ENCODE assay signal across 23 cellular contexts in genomic region chr11:11839718-11840117, GRCh38.
"Had no signal": no experiment of that assay in that cellular context is flagged by ENCODE, and none has a peak within 500 bp of the region (broad histone marks: within the 10 kb centered on the region; RNA-seq: fewer than 3 reads in every experiment).

No MANE protein-coding gene starts in this region.

- H3K9me3 ChIP-seq: SJSA1 had no signal

- H3K9me3 Mint-ChIP-seq: IgD-negative memory B cell had no signal

- H3K27me3 ChIP-seq: SJSA1 had no signal

- DNase-seq: KBM-7, MV-4-11, NCI-H1048, NCI-H1105, NCI-H1417, NCI-H146, NCI-H1694 treated with DMSO at 0.1 percent for 48 hours, NCI-H1930, NCI-H2081, NCI-H2107, NCI-H226, NCI-H446, NCI-H510A, NCI-H524 treated with DMSO at 0.1 percent for 48 hours, NCI-H69, NCI-H774, Right ventricle myocardium superior, RPMI8226, SIG-M5 had no signal

- H3K4me3 ChIP-seq: SJSA1, SK-N-MC had no signal

- H3K27ac ChIP-seq: SJSA1, SK-N-MC had no signal

- FAIRE-seq: RCC 7860 had no signal

- H3K36me3 Mint-ChIP-seq: IgD-negative memory B cell had no signal
